ENCODE assay signal across 21 cellular contexts in genomic region chr10:71688256-71688655, GRCh38. TPM values are rescaled to one million over a fixed set of nuclear protein-coding genes. Genes with fewer than 3 reads are reported as not detected.
DNase-seq lines count a peak whose midpoint lies in the region; ATAC-seq, FAIRE-seq and TF ChIP-seq lines count a peak whose summit lies in the region.
"Had no signal": no experiment of that assay in that cellular context is flagged by ENCODE, and none has a peak within 500 bp of the region (broad histone marks: within the 10 kb centered on the region; RNA-seq: fewer than 3 reads in every experiment).

No MANE protein-coding gene starts in this region.

- H3K27ac Mint-ChIP-seq in CD4-positive, CD25-positive, alpha-beta regulatory T cell: peak overlapping the region; percentile 69 to 92 (median 73)
- H3K27ac Mint-ChIP-seq in CD8-positive, alpha-beta memory T cell: peak overlapping the region; percentile 60 to 95 (median 80)
- H3K27ac Mint-ChIP-seq in activated naive CD8-positive, alpha-beta T cell: peak overlapping the region; percentile 84
- H3K27ac Mint-ChIP-seq in naive thymus-derived CD4-positive, alpha-beta T cell: peak overlapping the region in 8 of 9 donors; percentile 17 to 87 (median 82)

- no peak overlapping the region for H3K4me3 ChIP-seq in CD4-positive, CD25-positive, alpha-beta regulatory T cell (ENCODE audit: low read depth, low read length)
- no peak overlapping the region for H3K4me3 ChIP-seq in CD8-positive, alpha-beta memory T cell (ENCODE audit: low read length)
- no peak overlapping the region for H3K4me3 ChIP-seq in naive thymus-derived CD4-positive, alpha-beta T cell (ENCODE audit: low read length)
- H3K4me3 ChIP-seq in kidney (ENCODE audit: low read length in 2 of 2): no peak overlapping the region
- H3K4me3 ChIP-seq: SJCRH30, transverse colon had no signal

- H3K36me3 Mint-ChIP-seq in CD4-positive, CD25-positive, alpha-beta regulatory T cell: no peaks in the 10 kb centered on the region
- H3K36me3 Mint-ChIP-seq in CD8-positive, alpha-beta memory T cell: peaks cover 0 to 2% (median 0%) of the 10 kb centered on the region in 3 donors
- H3K36me3 Mint-ChIP-seq in activated naive CD8-positive, alpha-beta T cell: peaks cover 2% of the 10 kb centered on the region
- peaks cover 0 to 4% (median 4%) of the 10 kb centered on the region in 5 donors for H3K36me3 Mint-ChIP-seq in naive thymus-derived CD4-positive, alpha-beta T cell

- H3K27me3 Mint-ChIP-seq in CD4-positive, CD25-positive, alpha-beta regulatory T cell: peaks cover 4% of the 10 kb centered on the region
- H3K27me3 Mint-ChIP-seq in CD8-positive, alpha-beta memory T cell: no peaks in the 10 kb centered on the region
- H3K27me3 Mint-ChIP-seq in activated naive CD8-positive, alpha-beta T cell: no peaks in the 10 kb centered on the region
- H3K27me3 Mint-ChIP-seq in naive thymus-derived CD4-positive, alpha-beta T cell: no peaks in the 10 kb centered on the region

- CTCF ChIA-PET in CD8-positive, alpha-beta memory T cell (lab: Charles Lee): no interaction called here
- CTCF ChIA-PET in naive thymus-derived CD4-positive, alpha-beta T cell (lab: Charles Lee): no interaction called here

- POLR2A ChIA-PET in CD8-positive, alpha-beta memory T cell (lab: Charles Lee): no interaction called here
- POLR2A ChIA-PET in naive thymus-derived CD4-positive, alpha-beta T cell (lab: Charles Lee): no interaction called here

- no peak for TF ChIP-seq CTCF in kidney (IDR thresholded peaks at IDR 0.05; ENCODE audit: borderline replicate concordance, extremely low read depth, insufficient read depth)

- H3K36me3 ChIP-seq in CD4-positive, CD25-positive, alpha-beta regulatory T cell (ENCODE audit: control insufficient read depth, insufficient read depth, low read length): no peaks in the 10 kb centered on the region
- no peaks in the 10 kb centered on the region for H3K36me3 ChIP-seq in CD8-positive, alpha-beta memory T cell (ENCODE audit: insufficient read depth, low read length)
- no peaks in the 10 kb centered on the region for H3K36me3 ChIP-seq in naive thymus-derived CD4-positive, alpha-beta T cell (ENCODE audit: control insufficient read depth in 2 of 3, insufficient read depth in 3 of 3, low read length in 3 of 3)
- H3K36me3 ChIP-seq in kidney (ENCODE audit: control insufficient read depth in 1 of 2, insufficient read depth in 2 of 2, low read length in 2 of 2): no peaks in the 10 kb centered on the region
- H3K36me3 ChIP-seq: SJCRH30, transverse colon had no signal

- H3K9ac ChIP-seq in kidney (ENCODE audit: low read length in 2 of 2): no peak overlapping the region

- H3K4me3 Mint-ChIP-seq in CD4-positive, CD25-positive, alpha-beta regulatory T cell: peak overlapping the region in 1 of 4 donors; percentile 63
- H3K4me3 Mint-ChIP-seq in CD8-positive, alpha-beta memory T cell: peak overlapping the region in 1 of 7 donors; percentile 22
- H3K4me3 Mint-ChIP-seq in activated naive CD8-positive, alpha-beta T cell: no peak overlapping the region
- peak overlapping the region in 2 of 10 donors; percentile 25 to 50 for H3K4me3 Mint-ChIP-seq in naive thymus-derived CD4-positive, alpha-beta T cell
- H3K4me3 Mint-ChIP-seq: neural crest cell had no signal

- intact Hi-C loops in naive thymus-derived CD4-positive, alpha-beta T cell (cut with micrococcal nuclease): no loop called here
- intact Hi-C loops in kidney (cut with DNase I): no loop called here

- no peaks in the 10 kb centered on the region for H3K27me3 ChIP-seq in CD4-positive, CD25-positive, alpha-beta regulatory T cell (ENCODE audit: control insufficient read depth, insufficient read depth, low read length)
- no peaks in the 10 kb centered on the region for H3K27me3 ChIP-seq in CD8-positive, alpha-beta memory T cell (ENCODE audit: insufficient read depth, low read length, poor library complexity, severe bottlenecking)
- H3K27me3 ChIP-seq in naive thymus-derived CD4-positive, alpha-beta T cell (ENCODE audit: control insufficient read depth in 2 of 2, insufficient read depth in 2 of 2, low read length in 2 of 2): no peaks in the 10 kb centered on the region
- H3K27me3 ChIP-seq: SJCRH30, transverse colon had no signal

- no peak for ATAC-seq in CD4-positive, CD25-positive, alpha-beta regulatory T cell (ENCODE audit: low read depth in 2 of 2)
- no peak for ATAC-seq in naive thymus-derived CD4-positive, alpha-beta T cell
- ATAC-seq in HG03432 (IDR thresholded peaks at IDR 0.05; ENCODE audit: unreplicated experiment): no peak
- ATAC-seq: left cardiac atrium; stimulated activated naive CD8-positive, alpha-beta T cell treated with anti-CD3 and anti-CD28 coated beads, Interleukin-15, Interleukin-2, amounts not matched to agents 100 U/mL and 50 U/mL, for 24 hours had no signal

- peak overlapping the region; percentile 19 for H3K27ac ChIP-seq in CD4-positive, CD25-positive, alpha-beta regulatory T cell (ENCODE audit: insufficient read depth, low read length, poor library complexity, severe bottlenecking)
- H3K27ac ChIP-seq in CD8-positive, alpha-beta memory T cell (ENCODE audit: low read depth, low read length): no peak overlapping the region
- H3K27ac ChIP-seq in naive thymus-derived CD4-positive, alpha-beta T cell (ENCODE audit: low read depth, low read length): no peak overlapping the region
- H3K27ac ChIP-seq in kidney (ENCODE audit: low read depth in 2 of 2, low read length in 2 of 2): no peak overlapping the region
- H3K27ac ChIP-seq: SJCRH30, transverse colon had no signal

- H3K9me3 Mint-ChIP-seq in CD4-positive, CD25-positive, alpha-beta regulatory T cell: peaks cover 0 to 6% (median 2%) of the 10 kb centered on the region in 7 donors
- peaks cover 0 to 6% (median 5%) of the 10 kb centered on the region in 5 donors for H3K9me3 Mint-ChIP-seq in CD8-positive, alpha-beta memory T cell
- no peaks in the 10 kb centered on the region for H3K9me3 Mint-ChIP-seq in activated naive CD8-positive, alpha-beta T cell (ENCODE audit: low read depth)
- H3K9me3 Mint-ChIP-seq in naive thymus-derived CD4-positive, alpha-beta T cell: peaks cover 0 to 7% (median 5%) of the 10 kb centered on the region in 11 donors

- no peaks in the 10 kb centered on the region for H3K4me1 ChIP-seq in CD4-positive, CD25-positive, alpha-beta regulatory T cell (ENCODE audit: control insufficient read depth, insufficient read depth, low read length, poor library complexity, severe bottlenecking)
- no peaks in the 10 kb centered on the region for H3K4me1 ChIP-seq in CD8-positive, alpha-beta memory T cell (ENCODE audit: insufficient read depth, low read length)
- H3K4me1 ChIP-seq in naive thymus-derived CD4-positive, alpha-beta T cell (ENCODE audit: control insufficient read depth in 2 of 2, insufficient read depth in 2 of 2, low read length in 2 of 2): no peaks in the 10 kb centered on the region
- no peaks in the 10 kb centered on the region for H3K4me1 ChIP-seq in kidney (ENCODE audit: control insufficient read depth in 1 of 2, insufficient read depth in 1 of 2, low read depth in 1 of 2, low read length in 2 of 2)
- H3K4me1 ChIP-seq: SJCRH30, transverse colon had no signal

- H3K9me3 ChIP-seq in CD4-positive, CD25-positive, alpha-beta regulatory T cell (ENCODE audit: control insufficient read depth in 2 of 2, low read length in 2 of 2): no peaks in the 10 kb centered on the region
- no peaks in the 10 kb centered on the region for H3K9me3 ChIP-seq in CD8-positive, alpha-beta memory T cell (ENCODE audit: low read length)
- H3K9me3 ChIP-seq in naive thymus-derived CD4-positive, alpha-beta T cell (ENCODE audit: control insufficient read depth in 2 of 3, low read length in 3 of 3): peaks cover 0 to 2% (median 0%) of the 10 kb centered on the region in 3 experiments
- peaks cover 0 to 4% of the 10 kb centered on the region in 2 donors for H3K9me3 ChIP-seq in kidney (ENCODE audit: control insufficient read depth in 1 of 2, low read length in 2 of 2)
- H3K9me3 ChIP-seq: SJCRH30, transverse colon had no signal

- no peak for FAIRE-seq in kidney (lab: Jason Lieb, UNC)
- FAIRE-seq: D721Med, GM18507 had no signal

- peaks cover 0 to 4% (median 2%) of the 10 kb centered on the region in 4 donors for H3K4me1 Mint-ChIP-seq in CD4-positive, CD25-positive, alpha-beta regulatory T cell
- peaks cover 0 to 6% (median 5%) of the 10 kb centered on the region in 3 donors for H3K4me1 Mint-ChIP-seq in CD8-positive, alpha-beta memory T cell
- H3K4me1 Mint-ChIP-seq in activated naive CD8-positive, alpha-beta T cell (ENCODE audit: low read depth): peaks cover 1% of the 10 kb centered on the region
- peaks cover 0 to 12% (median 0%) of the 10 kb centered on the region in 7 donors for H3K4me1 Mint-ChIP-seq in naive thymus-derived CD4-positive, alpha-beta T cell

- DNase-seq in CD4-positive, CD25-positive, alpha-beta regulatory T cell: no peak
- DNase-seq in CD8-positive, alpha-beta memory T cell: no peak
- no peak for DNase-seq in naive thymus-derived CD4-positive, alpha-beta T cell
- no peak for DNase-seq in NCI-H446 treated with DMSO at 0.1 percent for 48 hours (lab: John Stamatoyannopoulos, UW)
- DNase-seq in kidney: no peak
- DNase-seq: activated gamma-delta T cell treated with Interleukin-2 at 50 U/mL for 16 hours; Kasumi-1; left cardiac atrium; NCI-H1930; NCI-H345; SJCRH30; stimulated activated CD4-positive, alpha-beta T cell treated with anti-CD3 and anti-CD28 coated beads, Interleukin-2, amount 100 ng/mL, for 24 hours; stimulated activated naive CD8-positive, alpha-beta T cell treated with anti-CD3 and anti-CD28 coated beads, Interleukin-15, Interleukin-2, amounts not matched to agents 100 U/mL and 50 U/mL, for 24 hours; transverse colon had no signal

RNA-seq across cellular contexts. Expression of gene C10orf105, which starts 31.3 kb away (rescaled TPM):
- total RNA-seq in CD4-positive, CD25-positive, alpha-beta regulatory T cell: 0.52 TPM
- under 1 TPM in 2 of 4 donors, not detected in 2; 0.05 to 0.20 TPM for polyA plus RNA-seq in CD4-positive, CD25-positive, alpha-beta regulatory T cell
- total RNA-seq in CD8-positive, alpha-beta memory T cell: under 1 TPM; 0.04 to 0.11 TPM
- 0.23 TPM for polyA plus RNA-seq in CD8-positive, alpha-beta memory T cell
- total RNA-seq in naive thymus-derived CD4-positive, alpha-beta T cell: 1 to 10 TPM in 1 of 5 experiments, under 1 TPM in 4; 0.13 to 1.0 (median 0.19) TPM
- not detected for polyA plus RNA-seq in naive thymus-derived CD4-positive, alpha-beta T cell
- total RNA-seq in kidney: 0.35 TPM
- polyA plus RNA-seq in kidney (ENCODE audit: insufficient read depth, low read depth, low replicate concordance): not detected
- total RNA-seq: glomerular endothelial cell, SJCRH30, skeletal muscle tissue had no signal
